ENCODE assay signal across 8 cellular contexts in the genomic region with DNA sequence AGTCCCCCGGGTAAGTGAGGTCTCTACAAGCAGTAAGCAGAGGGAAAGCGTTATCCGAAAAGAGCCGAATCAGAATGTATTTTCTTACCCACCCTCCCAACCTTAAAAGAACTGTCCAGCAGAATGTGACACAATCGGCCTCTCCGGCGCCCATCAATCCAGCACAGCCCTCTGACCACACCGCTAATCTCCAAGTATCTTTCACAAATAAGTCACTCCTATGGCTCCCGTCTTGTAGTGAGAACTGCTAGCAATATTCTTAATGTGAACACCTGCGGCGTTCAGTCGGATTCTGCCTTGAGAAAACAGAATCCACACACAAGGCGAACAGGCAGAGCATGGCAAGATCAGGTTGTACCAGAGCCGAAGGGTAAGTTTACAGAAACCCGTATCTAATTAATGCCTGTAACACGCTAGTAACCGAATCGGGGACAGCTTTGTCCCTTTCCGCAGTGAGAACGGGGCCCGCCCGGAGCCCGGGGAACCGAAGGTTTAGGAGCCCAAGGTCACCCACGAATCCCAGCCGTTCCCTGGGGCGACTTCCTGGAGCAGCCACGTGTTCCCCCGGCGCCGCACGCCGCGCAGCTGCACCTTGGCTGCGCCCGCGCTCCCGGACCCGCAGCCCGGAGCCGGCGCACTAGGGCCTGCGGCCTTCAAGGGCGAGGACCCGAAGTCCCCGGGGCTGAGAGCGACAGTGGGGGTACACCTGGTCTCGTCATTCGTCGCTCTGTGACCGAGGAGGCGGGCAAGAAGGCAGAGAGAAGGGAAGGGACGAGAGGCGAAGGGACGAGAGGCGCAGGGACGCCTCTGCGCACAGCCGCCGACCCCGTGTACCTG. TPM values are rescaled to one million over a fixed set of nuclear protein-coding genes. Genes with fewer than 3 reads are reported as not detected.
A peak's percentile ranks its signal among the peaks of the same experiment; 100 is the strongest.
DNase-seq lines count a peak whose midpoint lies in the region; ATAC-seq and TF ChIP-seq lines count a peak whose summit lies in the region.

No MANE protein-coding gene starts in this region.

- TF ChIP-seq EP300 in ovary (IDR thresholded peaks at IDR 0.05), result no peak
- no peak for TF ChIP-seq EP300 in tibial nerve (IDR thresholded peaks at IDR 0.05)

- H3K27me3 Mint-ChIP-seq in IgD-negative memory B cell, result no peaks in the 10 kb centered on the region

- H3K9me3 Mint-ChIP-seq in IgD-negative memory B cell, result no peaks in the 10 kb centered on the region
- H3K9me3 Mint-ChIP-seq in activated naive CD4-positive, alpha-beta T cell treated with anti-CD3 and anti-CD28 coated beads, Interleukin-2, amount 50 U/mL, for 72 hours, result no peaks in the 10 kb centered on the region

- peaks cover 10% of the 10 kb centered on the region for H3K36me3 ChIP-seq in SJCRH30
- H3K36me3 ChIP-seq in ovary, result no peaks in the 10 kb centered on the region
- no peaks in the 10 kb centered on the region for H3K36me3 ChIP-seq in tibial nerve

- H3K4me3 Mint-ChIP-seq in IgD-negative memory B cell, result peak overlapping the region; percentile 91 to 100 (median 98)

- ATAC-seq in GM21529 (IDR thresholded peaks at IDR 0.05; ENCODE audit: unreplicated experiment) (peak; percentile 35), Right ventricle myocardium inferior (peak; percentile 80)
- ATAC-seq in activated naive CD4-positive, alpha-beta T cell treated with anti-CD3 and anti-CD28 coated beads, Interleukin-2, amount 50 U/mL, for 72 hours, result peak; percentile 47 to 64

- peaks cover 34 to 41% (median 40%) of the 10 kb centered on the region in 3 donors for H3K4me1 Mint-ChIP-seq in IgD-negative memory B cell

- H3K4me1 ChIP-seq in SJCRH30 (no peaks in the 10 kb centered on the region; the same call in 1 of the 2 replicates), ovary (ENCODE audit: insufficient read depth) (peaks cover 7% of the 10 kb centered on the region), tibial nerve (peaks cover 0 to 25% (median 14%) of the 10 kb centered on the region in 4 donors)

- peak; percentile 18 for DNase-seq in DMS114 treated with DMSO at 0.1 percent for 48 hours (lab: John Stamatoyannopoulos, UW; ENCODE audit: unreplicated experiment)
- DNase-seq in SJCRH30, result peak; percentile 64 to 71
- peak; percentile 66 to 76 for DNase-seq in activated naive CD4-positive, alpha-beta T cell treated with anti-CD3 and anti-CD28 coated beads, Interleukin-2, amount 50 U/mL, for 72 hours (ENCODE audit: low spot score in 2 of 2)
- peak; percentile 84 for DNase-seq in Right ventricle myocardium inferior (ENCODE audit: missing footprints)
- peak; percentile 62 to 75 (median 68) for DNase-seq in ovary
- peak in 1 of 2 donors; percentile 19 for DNase-seq in tibial nerve (ENCODE audit: low spot score in 2 of 2)

- H3K27me3 ChIP-seq in SJCRH30, result no peaks in the 10 kb centered on the region
- no peaks in the 10 kb centered on the region for H3K27me3 ChIP-seq in ovary
- no peaks in the 10 kb centered on the region for H3K27me3 ChIP-seq in tibial nerve

- peaks cover 5% of the 10 kb centered on the region for H3K36me3 Mint-ChIP-seq in IgD-negative memory B cell
- H3K36me3 Mint-ChIP-seq in activated naive CD4-positive, alpha-beta T cell treated with anti-CD3 and anti-CD28 coated beads, Interleukin-2, amount 50 U/mL, for 72 hours, result peaks cover 18 to 43% of the 10 kb centered on the region in 2 donors

- no peak for TF ChIP-seq POLR2A in ovary (IDR thresholded peaks at IDR 0.05)
- no peak for TF ChIP-seq POLR2A in tibial nerve (IDR thresholded peaks at IDR 0.05)

- TF ChIP-seq CTCF in ovary (IDR thresholded peaks at IDR 0.05), result no peak
- no peak for TF ChIP-seq CTCF in tibial nerve (IDR thresholded peaks at IDR 0.05)

- intact Hi-C loops in Right ventricle myocardium inferior (cut with DNase I), result loop anchor here (2.0 to 5.0 kb wide), 2 partner anchors 114 to 436 kb away; a partner anchor contains a TSS
- intact Hi-C loops in ovary (cut with DNase I), result no loop called here

- H3K27ac ChIP-seq in SJCRH30 (peak overlapping the region; percentile 82), ovary (peak overlapping the region; percentile 62 to 98), tibial nerve (peak overlapping the region; percentile 69 to 97 (median 90))

- peak overlapping the region; percentile 88 for H3K4me3 ChIP-seq in SJCRH30
- peak overlapping the region; percentile 98 for H3K4me3 ChIP-seq in ovary
- H3K4me3 ChIP-seq in tibial nerve, result peak overlapping the region; percentile 79 to 95 (median 84)

- whole genome bisulfite sequencing in ovary, 3 donors, result 0% methylated on average over 57 to 61 of the region's 61 CpGs
- WGBS in tibial nerve, 2 donors, result 0 to 1% methylated on average over 28 to 39 of the region's 61 CpGs

- peak overlapping the region; percentile 80 to 98 (median 93) for H3K27ac Mint-ChIP-seq in IgD-negative memory B cell
- peak overlapping the region; percentile 91 to 98 for H3K27ac Mint-ChIP-seq in activated naive CD4-positive, alpha-beta T cell treated with anti-CD3 and anti-CD28 coated beads, Interleukin-2, amount 50 U/mL, for 72 hours

- H3K9me3 ChIP-seq in SJCRH30 (replicated peaks) (no peaks in the 10 kb centered on the region), ovary (no peaks in the 10 kb centered on the region), tibial nerve (no peaks in the 10 kb centered on the region)

RNA-seq across cellular contexts. Expression of a gene that starts 0.7 kb away (rescaled TPM):
- polyA plus RNA-seq in IgD-negative memory B cell (34.9 TPM), ovary (10 to 100 TPM; 26.1 to 38.4 TPM)
- total RNA-seq in SJCRH30 (2014; rRNA removed; shearing (Covaris generic)), result 259 and 267 TPM in 2 replicates
- 100 to 1,000 TPM; 396 to 546 TPM for total RNA-seq in activated naive CD4-positive, alpha-beta T cell treated with anti-CD3 and anti-CD28 coated beads, Interleukin-2, amount 50 U/mL, for 72 hours
- total RNA-seq in Right ventricle myocardium inferior (91.8 TPM), ovary (100 to 1,000 TPM in 6 of 7 donors, 10 to 100 TPM in 1; 83.6 to 348 (median 126) TPM), tibial nerve (10 to 100 TPM; 36.7 to 86.7 (median 43.5) TPM)
